In the genomic region with DNA sequence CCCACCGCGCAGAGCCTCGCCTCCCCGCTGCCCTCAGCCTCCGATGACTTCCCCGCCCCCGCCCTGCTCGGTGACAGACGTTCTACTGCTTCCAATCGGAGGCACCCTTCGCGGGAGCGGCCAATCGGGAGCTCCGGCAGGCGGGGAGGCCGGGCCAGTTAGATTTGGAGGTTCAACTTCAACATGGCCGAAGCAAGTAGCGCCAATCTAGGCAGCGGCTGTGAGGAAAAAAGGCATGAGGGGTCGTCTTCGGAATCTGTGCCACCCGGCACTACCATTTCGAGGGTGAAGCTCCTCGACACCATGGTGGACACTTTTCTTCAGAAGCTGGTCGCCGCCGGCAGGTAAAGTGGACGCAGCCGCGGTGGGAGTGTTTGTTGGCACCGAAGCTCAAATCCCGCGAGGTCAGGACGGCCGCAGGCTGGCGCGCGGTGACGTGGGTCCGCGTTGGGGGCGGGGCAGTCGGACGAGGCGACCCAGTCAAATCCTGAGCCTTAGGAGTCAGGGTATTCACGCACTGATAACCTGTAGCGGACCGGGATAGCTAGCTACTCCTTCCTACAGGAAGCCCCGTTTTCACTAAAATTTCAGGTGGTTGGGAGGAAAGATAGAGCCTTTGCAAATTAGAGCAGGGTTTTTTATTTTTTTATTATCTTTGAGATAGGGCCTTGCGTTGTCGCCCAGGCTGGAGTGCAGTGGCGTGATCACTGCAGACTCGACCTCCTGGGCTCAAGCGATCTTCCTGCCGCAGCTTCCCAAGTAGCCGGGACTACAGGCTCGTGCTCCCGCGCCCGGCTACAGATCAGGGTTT, we compare ENCODE assay signal across 8 cellular contexts. TPM values are rescaled to one million over a fixed set of nuclear protein-coding genes. Genes with fewer than 3 reads are reported as not detected.
DNase-seq lines count a peak whose midpoint lies in the region; ATAC-seq and TF ChIP-seq lines count a peak whose summit lies in the region.

A gene with protein sequence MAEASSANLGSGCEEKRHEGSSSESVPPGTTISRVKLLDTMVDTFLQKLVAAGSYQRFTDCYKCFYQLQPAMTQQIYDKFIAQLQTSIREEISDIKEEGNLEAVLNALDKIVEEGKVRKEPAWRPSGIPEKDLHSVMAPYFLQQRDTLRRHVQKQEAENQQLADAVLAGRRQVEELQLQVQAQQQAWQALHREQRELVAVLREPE (plus strand): TSS at position 175 of the 811 bp plus-strand sequence. CDS start 9 bp downstream, at position 184.

- H3K4me1 ChIP-seq in gastroesophageal sphincter (peaks cover 0 to 41% (median 11%) of the 10 kb centered on the region in 3 donors), neutrophil (ENCODE audit: control insufficient read depth in 1 of 2, insufficient read depth in 1 of 2, low read depth in 1 of 2, low read length in 1 of 2) (peaks cover 46 to 52% of the 10 kb centered on the region in 2 experiments)

- TF ChIP-seq CTCF in HFFc6 (IDR thresholded peaks at IDR 0.05) (no peak), gastroesophageal sphincter (IDR thresholded peaks at IDR 0.05) (peak in 2 of 4 experiments; percentile 13 to 16), neutrophil (IDR thresholded peaks at IDR 0.05) (peak; percentile 43), subcutaneous adipose tissue (IDR thresholded peaks at IDR 0.05; ENCODE audit: low read depth) (no peak)

- H3K9ac ChIP-seq in SK-N-MC (ENCODE audit: insufficient read length): peak within 1 kb of the TSS; percentile 92

- peaks cover 25% of the 10 kb centered on the region for H3K4me1 Mint-ChIP-seq in HFFc6 (ENCODE audit: low read depth)
- H3K4me1 Mint-ChIP-seq in activated naive CD4-positive, alpha-beta T cell treated with anti-CD3 and anti-CD28 coated beads, Interleukin-2, amount 10 ng/mL, durations not matched to agents 7 days and 5 days: peaks cover 54% of the 10 kb centered on the region

- 0 to 1% methylated on average over 12 to 20 of the region's 61 CpGs for WGBS in gastroesophageal sphincter (ENCODE audit: low coverage in 1 of 2), 2 donors

- H3K27me3 ChIP-seq in gastroesophageal sphincter: no peaks in the 10 kb centered on the region
- no peaks in the 10 kb centered on the region for H3K27me3 ChIP-seq in neutrophil

- H3K4me3 ChIP-seq in SK-N-MC (peak within 1 kb of the TSS; percentile 81), gastroesophageal sphincter (peak within 1 kb of the TSS; percentile 40 to 64), neutrophil (ENCODE audit: low read depth in 1 of 2, low read length in 1 of 2) (peak within 1 kb of the TSS; percentile 85)

- peak within 1 kb of the TSS; percentile 97 for H3K4me3 Mint-ChIP-seq in HFFc6
- H3K4me3 Mint-ChIP-seq in activated naive CD4-positive, alpha-beta T cell treated with anti-CD3 and anti-CD28 coated beads, Interleukin-2, amount 10 ng/mL, durations not matched to agents 7 days and 5 days: peak within 1 kb of the TSS; percentile 86

- H3K27me3 Mint-ChIP-seq in HFFc6 (ENCODE audit: insufficient read depth): peaks cover 6% of the 10 kb centered on the region
- no peaks in the 10 kb centered on the region for H3K27me3 Mint-ChIP-seq in activated naive CD4-positive, alpha-beta T cell treated with anti-CD3 and anti-CD28 coated beads, Interleukin-2, amount 10 ng/mL, durations not matched to agents 7 days and 5 days

- no peaks in the 10 kb centered on the region for H3K9me3 Mint-ChIP-seq in HFFc6
- H3K9me3 Mint-ChIP-seq in activated naive CD4-positive, alpha-beta T cell treated with anti-CD3 and anti-CD28 coated beads, Interleukin-2, amount 10 ng/mL, durations not matched to agents 7 days and 5 days: no peaks in the 10 kb centered on the region

- peak; percentile 99 for ATAC-seq in gastroesophageal sphincter

- H3K27ac Mint-ChIP-seq in HFFc6: peak within 1 kb of the TSS; percentile 99
- peak within 1 kb of the TSS; percentile 99 for H3K27ac Mint-ChIP-seq in activated naive CD4-positive, alpha-beta T cell treated with anti-CD3 and anti-CD28 coated beads, Interleukin-2, amount 10 ng/mL, durations not matched to agents 7 days and 5 days

- CTCF ChIA-PET in activated naive CD4-positive, alpha-beta T cell treated with anti-CD3 and anti-CD28 coated beads, Interleukin-2, amount 10 ng/mL, durations not matched to agents 7 days and 5 days (lab: Charles Lee): interaction anchor here (1.2 to 5.1 kb wide), 5 partner anchors 11 to 19 kb away, joined by 3 to 44 read pairs (median 6); a partner anchor contains a TSS

- H3K36me3 Mint-ChIP-seq in HFFc6 (ENCODE audit: low read depth): peaks cover 40% of the 10 kb centered on the region
- H3K36me3 Mint-ChIP-seq in activated naive CD4-positive, alpha-beta T cell treated with anti-CD3 and anti-CD28 coated beads, Interleukin-2, amount 10 ng/mL, durations not matched to agents 7 days and 5 days: peaks cover 40% of the 10 kb centered on the region

- no peaks in the 10 kb centered on the region for H3K9me3 ChIP-seq in SK-N-MC (ENCODE audit: low read depth, low read length)
- no peaks in the 10 kb centered on the region for H3K9me3 ChIP-seq in gastroesophageal sphincter
- no peaks in the 10 kb centered on the region for H3K9me3 ChIP-seq in neutrophil

- TF ChIP-seq EP300 in gastroesophageal sphincter (IDR thresholded peaks at IDR 0.05): no peak

- H3K27ac ChIP-seq in SK-N-MC (peak within 1 kb of the TSS; percentile 94), gastroesophageal sphincter (peak within 1 kb of the TSS; percentile 88 to 95 (median 90)), neutrophil (peak within 1 kb of the TSS; percentile 94)

- peak; percentile 48 to 62 for TF ChIP-seq POLR2A in gastroesophageal sphincter (IDR thresholded peaks at IDR 0.05)

- DNase-seq in GM04504 (ENCODE audit: low read depth) (peak; percentile 93), HFFc6 (peak; percentile 94), NCI-H1048 (lab: John Stamatoyannopoulos, UW) (peak; percentile 99), SK-N-MC (ENCODE audit: low read depth, low spot score) (peak; percentile 85)
- DNase-seq in activated naive CD4-positive, alpha-beta T cell treated with anti-CD3 and anti-CD28 coated beads, Interleukin-2, amount 10 ng/mL, durations not matched to agents 7 days and 5 days: peak; percentile 99

- H3K36me3 ChIP-seq in SK-N-MC (ENCODE audit: insufficient read depth, low read length) (peaks cover 8% of the 10 kb centered on the region), gastroesophageal sphincter (peaks cover 0 to 45% of the 10 kb centered on the region in 2 donors), neutrophil (peaks cover 48% of the 10 kb centered on the region)

RNA-seq across cellular contexts. Expression of the gene that starts here (rescaled TPM):
- 10 to 100 TPM; 32.7 to 41.0 (median 39.5) TPM for total RNA-seq in HFFc6 (2021; fragmentation: NEBNext Ultra II Directional; extraction: Animal tissue kit (Norgen Biotek cat#: 25700))
- 10 to 100 TPM; 49.3 to 58.9 (median 51.8) TPM for total RNA-seq in gastroesophageal sphincter
- 10 to 100 TPM; 36.3 to 51.2 (median 41.0) TPM for total RNA-seq in subcutaneous adipose tissue

Comparison
In these comparisons a context has a peak if more than half of its experiments do, and no peak if none do; other contexts are left out.
1. Peak in every context shown above with its lines: DNase-seq, ATAC-seq, H3K4me3 ChIP-seq and H3K27ac ChIP-seq.